Comparison of ENCODE assay signal across 11 cellular contexts in the genomic region with DNA sequence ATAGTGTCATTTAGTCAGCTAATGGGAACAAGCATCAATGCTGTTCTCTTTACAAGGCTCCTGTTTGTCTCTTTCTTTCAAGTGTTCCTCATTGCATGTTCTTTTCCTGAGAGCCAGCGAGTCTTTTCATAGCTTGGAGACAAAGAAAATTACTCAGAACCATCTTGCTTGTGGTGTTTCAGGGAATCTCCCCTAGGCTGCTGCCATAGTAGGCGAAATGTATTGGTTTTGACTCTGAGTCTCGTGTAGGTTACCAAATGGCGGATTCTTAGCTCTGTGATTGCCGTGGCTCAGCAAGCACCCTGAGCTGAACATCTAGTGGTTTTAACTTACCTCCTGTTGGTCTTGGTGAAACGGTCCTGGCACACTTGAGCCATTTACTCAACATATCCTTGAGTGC.
DNase-seq lines count a peak whose midpoint lies in the region; ATAC-seq, FAIRE-seq and TF ChIP-seq lines count a peak whose summit lies in the region.
"Had no signal": no experiment of that assay in that cellular context is flagged by ENCODE, and none has a peak within 500 bp of the region (broad histone marks: within the 10 kb centered on the region; RNA-seq: fewer than 3 reads in every experiment).

No MANE protein-coding gene starts in this region.

- H3K36me3 ChIP-seq in MM.1S (replicated peaks; ENCODE audit: insufficient read depth, low read length) = no peaks in the 10 kb centered on the region
- peaks cover 0 to 6% (median 0%) of the 10 kb centered on the region in 4 donors for H3K36me3 ChIP-seq in upper lobe of left lung
- no peaks in the 10 kb centered on the region for H3K36me3 ChIP-seq in Caco-2 (ENCODE audit: control insufficient read depth, insufficient read depth, low read length)
- H3K36me3 ChIP-seq in colonic mucosa = no peaks in the 10 kb centered on the region
- H3K36me3 ChIP-seq in pancreas = no peaks in the 10 kb centered on the region

- no peaks in the 10 kb centered on the region for H4K20me1 ChIP-seq in MM.1S (ENCODE audit: insufficient read depth, low read length)
- H4K20me1 ChIP-seq: BLaER1 had no signal

- no TSS peak for BruUV-seq in Caco-2 (replicated peaks; lab: Mats Ljungman, UMichigan)

- H3K9me3 Mint-ChIP-seq in Caco-2 (ENCODE audit: unreplicated experiment) = no peaks in the 10 kb centered on the region
- H3K9me3 Mint-ChIP-seq: dendritic cell treated with granulocyte-macrophage colony-stimulating factor and Interleukin-4, amounts not matched to agents 40 ng/mL and 50 ng/mL, for 4 days had no signal

- H3K9ac ChIP-seq in MM.1S (ENCODE audit: low read length) = no peak overlapping the region
- H3K9ac ChIP-seq in colonic mucosa (ENCODE audit: low read depth in 2 of 2, low read length in 2 of 2) = no peak overlapping the region
- H3K9ac ChIP-seq: BLaER1 had no signal

- ATAC-seq in GM19043 (IDR thresholded peaks at IDR 0.05; ENCODE audit: low read depth, unreplicated experiment) (peak; percentile 33), HG02798 (IDR thresholded peaks at IDR 0.05; ENCODE audit: poor library complexity, unreplicated experiment) (peak; percentile 55), upper lobe of left lung (ENCODE audit: low FRiP score in 2 of 2) (no peak), pancreas (no peak)

- intact Hi-C loops in Caco-2 (cut with micrococcal nuclease; ENCODE audit: unreplicated experiment) (no loop called here), colonic mucosa (cut with DNase I) (no loop called here), pancreas (cut with DNase I) (no loop called here)

- TF ChIP-seq POLR2A in upper lobe of left lung (IDR thresholded peaks at IDR 0.05) = no peak

- H3K9me2 ChIP-seq in MM.1S (replicated peaks; ENCODE audit: insufficient read depth, low read length) = no peaks in the 10 kb centered on the region

- peak overlapping the region; percentile 90; the same call in 1 of the 2 replicates for H3K27ac ChIP-seq in MM.1S (ENCODE audit: low read length)
- no peak overlapping the region for H3K27ac ChIP-seq in upper lobe of left lung
- H3K27ac ChIP-seq in colonic mucosa = no peak overlapping the region
- no peak overlapping the region for H3K27ac ChIP-seq in pancreas
- H3K27ac ChIP-seq: BLaER1 had no signal

- FAIRE-seq in pancreas (lab: Jason Lieb, UNC) = no peak

- no peak overlapping the region for H2AFZ ChIP-seq in MM.1S (ENCODE audit: low read length)

- no peak for TF ChIP-seq CTCF in GM10266 (IDR thresholded peaks at IDR 0.05; ENCODE audit: control insufficient read depth, insufficient read depth, low read depth, missing control alignments)
- no peak for TF ChIP-seq CTCF in MM.1S (IDR thresholded peaks at IDR 0.05; ENCODE audit: low read length)
- no peak for TF ChIP-seq CTCF in upper lobe of left lung (IDR thresholded peaks at IDR 0.05)
- TF ChIP-seq CTCF in Caco-2 (IDR thresholded peaks at IDR 0.05; ENCODE audit: insufficient read depth in 1 of 2, low read depth in 1 of 2, low read length in 1 of 2, severe bottlenecking in 1 of 2, unreplicated experiment in 1 of 2) = no peak
- no peak for TF ChIP-seq CTCF in colonic mucosa (IDR thresholded peaks at IDR 0.05)
- TF ChIP-seq CTCF in pancreas (IDR thresholded peaks at IDR 0.05) = no peak

- H3K4me1 ChIP-seq in MM.1S (ENCODE audit: low read length) = peaks cover 33% of the 10 kb centered on the region
- H3K4me1 ChIP-seq in upper lobe of left lung = no peaks in the 10 kb centered on the region
- no peaks in the 10 kb centered on the region for H3K4me1 ChIP-seq in Caco-2
- H3K4me1 ChIP-seq in colonic mucosa = peaks cover 5% of the 10 kb centered on the region
- no peaks in the 10 kb centered on the region for H3K4me1 ChIP-seq in pancreas

- POLR2A ChIA-PET in Caco-2 (lab: Charles Lee) = no interaction called here

- 80 to 96% methylated on average over 3 to 6 of the region's 6 CpGs for WGBS in upper lobe of left lung, 2 donors
- WGBS in pancreas, 2 donors = 96 to 98% methylated on average over 6 of the region's 6 CpGs

- no peaks in the 10 kb centered on the region for H3K4me1 Mint-ChIP-seq in Caco-2 (ENCODE audit: low read depth, unreplicated experiment)

- no peak for TF ChIP-seq EP300 in upper lobe of left lung (IDR thresholded peaks at IDR 0.05)

- H3K4me3 Mint-ChIP-seq in Caco-2 (ENCODE audit: unreplicated experiment) = no peak overlapping the region
- H3K4me3 Mint-ChIP-seq: dendritic cell treated with granulocyte-macrophage colony-stimulating factor and Interleukin-4, amounts not matched to agents 40 ng/mL and 50 ng/mL, for 4 days had no signal

- DNase-seq in GM10266 (ENCODE audit: extremely low spot score) = peak; percentile 47
- DNase-seq in MM.1S = no peak
- DNase-seq in upper lobe of left lung = no peak
- DNase-seq in Caco-2 = no peak
- DNase-seq in colonic mucosa = no peak
- DNase-seq in pancreas = no peak
- DNase-seq: NCI-H345 had no signal

- no peak overlapping the region for H3K27ac Mint-ChIP-seq in Caco-2 (ENCODE audit: unreplicated experiment)
- H3K27ac Mint-ChIP-seq: dendritic cell treated with granulocyte-macrophage colony-stimulating factor and Interleukin-4, amounts not matched to agents 40 ng/mL and 50 ng/mL, for 4 days had no signal

- H3K27me3 ChIP-seq in MM.1S (replicated peaks; ENCODE audit: insufficient read depth, low read length) (no peaks in the 10 kb centered on the region), upper lobe of left lung (no peaks in the 10 kb centered on the region), Caco-2 (replicated peaks; ENCODE audit: control insufficient read depth, insufficient read depth, low read length) (no peaks in the 10 kb centered on the region), colonic mucosa (no peaks in the 10 kb centered on the region), pancreas (no peaks in the 10 kb centered on the region)
- H3K27me3 ChIP-seq: BLaER1 had no signal

- H3K4me3 ChIP-seq in MM.1S (ENCODE audit: low read length) = no peak overlapping the region
- H3K4me3 ChIP-seq in upper lobe of left lung = no peak overlapping the region
- H3K4me3 ChIP-seq in Caco-2 (ENCODE audit: low read depth, low read length) = no peak overlapping the region
- H3K4me3 ChIP-seq in colonic mucosa = no peak overlapping the region
- H3K4me3 ChIP-seq in pancreas = no peak overlapping the region
- H3K4me3 ChIP-seq: BLaER1 had no signal

- H3K36me3 Mint-ChIP-seq in Caco-2 (ENCODE audit: insufficient read depth, unreplicated experiment) = no peaks in the 10 kb centered on the region

- peaks cover 35% of the 10 kb centered on the region for H3F3A ChIP-seq in MM.1S (ENCODE audit: insufficient read depth, low read length)

- H3K27me3 Mint-ChIP-seq in Caco-2 (ENCODE audit: insufficient read depth, unreplicated experiment) = no peaks in the 10 kb centered on the region
- H3K27me3 Mint-ChIP-seq: dendritic cell treated with granulocyte-macrophage colony-stimulating factor and Interleukin-4, amounts not matched to agents 40 ng/mL and 50 ng/mL, for 4 days had no signal

- peaks cover 9% of the 10 kb centered on the region; the same call in 1 of the 2 replicates for H3K79me2 ChIP-seq in MM.1S (ENCODE audit: low read length)

- peak overlapping the region; percentile 89 for H3K4me2 ChIP-seq in MM.1S (ENCODE audit: low read depth, low read length)

- CTCF ChIA-PET in Caco-2 (lab: Charles Lee) = no interaction called here

- H3K9me3 ChIP-seq in MM.1S (replicated peaks; ENCODE audit: insufficient read depth, low read length) (no peaks in the 10 kb centered on the region), upper lobe of left lung (no peaks in the 10 kb centered on the region), Caco-2 (no peaks in the 10 kb centered on the region), colonic mucosa (no peaks in the 10 kb centered on the region), pancreas (no peaks in the 10 kb centered on the region)
- H3K9me3 ChIP-seq: BLaER1 had no signal

Comparison
In these comparisons a context has a peak if more than half of its experiments do, and no peak if none do; other contexts are left out.
1. ATAC-seq: peak in GM19043 (single experiment) and HG02798 (single experiment); none in upper lobe of left lung (0 of 2) and pancreas (0 of 4).